Comparison of ENCODE assay signal across 20 cellular contexts in the genomic region with DNA sequence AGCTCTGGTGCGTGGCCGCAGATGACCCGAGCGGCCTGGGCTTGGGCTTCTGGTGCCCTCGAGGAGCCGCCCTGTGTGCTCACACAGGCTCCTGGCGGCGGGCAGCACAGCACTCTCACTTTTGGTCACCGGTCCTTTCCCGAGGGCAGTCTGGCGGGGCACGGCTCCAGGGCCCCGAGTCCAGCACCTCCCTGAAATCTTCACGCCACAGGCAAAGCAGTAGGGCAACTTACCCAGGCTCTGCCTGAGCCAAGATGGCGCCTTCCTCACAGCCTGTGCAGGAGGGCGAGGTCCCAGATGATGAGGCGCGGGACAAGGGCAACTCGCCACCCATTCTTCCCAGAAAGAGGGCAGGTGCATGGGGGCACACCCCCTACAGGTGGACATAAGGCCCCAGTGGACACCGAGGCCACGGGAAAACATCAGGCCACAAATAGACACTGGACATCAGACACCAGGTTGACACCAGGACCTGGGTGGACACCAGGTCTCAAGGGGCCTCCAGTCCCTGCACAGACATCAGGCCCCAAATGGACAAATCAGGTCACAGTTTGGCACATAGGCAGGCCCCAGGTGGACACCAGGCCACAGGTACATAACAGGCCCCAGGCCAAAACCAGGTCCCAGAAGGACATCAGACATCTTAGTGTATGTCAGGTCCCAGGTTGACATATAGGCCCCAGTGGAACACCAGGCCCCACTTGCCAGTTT. TPM values are rescaled to one million over a fixed set of nuclear protein-coding genes. Genes with fewer than 3 reads are reported as not detected.
DNase-seq lines count a peak whose midpoint lies in the region; ATAC-seq and TF ChIP-seq lines count a peak whose summit lies in the region.
"Had no signal": no experiment of that assay in that cellular context is flagged by ENCODE, and none has a peak within 500 bp of the region (broad histone marks: within the 10 kb centered on the region; RNA-seq: fewer than 3 reads in every experiment).

No MANE protein-coding gene starts in this region.

- DNase-seq in right cardiac atrium (no peak), Right ventricle myocardium inferior (ENCODE audit: missing footprints) (no peak), islet precursor cell (peak; percentile 49), osteocyte (ENCODE audit: extremely low spot score, unreplicated experiment) (peak; percentile 77), SKM-1 treated with dmso at 0.1 percent for 144 hours (lab: John Stamatoyannopoulos, UW; ENCODE audit: unreplicated experiment) (no peak), NCI-H345 (lab: John Stamatoyannopoulos, UW) (no peak), MG63 (no peak)
- DNase-seq: ACHN; BE2C; C1 segment of cervical spinal cord; CD4-positive, CD25-positive, alpha-beta regulatory T cell; CD8-positive, alpha-beta memory T cell; COR-L47; DMS 273 treated with DMSO at 0.1 percent for 48 hours; DMS53; DND-41; EL; GOT3; H9 had no signal

- H3K9me3 ChIP-seq in right cardiac atrium (ENCODE audit: control insufficient read depth, low read length) (no peaks in the 10 kb centered on the region), MG63 (no peaks in the 10 kb centered on the region)
- H3K9me3 ChIP-seq: BE2C had no signal

- TF ChIP-seq CTCF in osteocyte (IDR thresholded peaks at IDR 0.05): no peak

- H3K9me3 Mint-ChIP-seq in osteocyte (ENCODE audit: unreplicated experiment): no peaks in the 10 kb centered on the region
- H3K9me3 Mint-ChIP-seq: CD4-positive, CD25-positive, alpha-beta regulatory T cell; CD8-positive, alpha-beta memory T cell; H9 had no signal

- H3K27ac Mint-ChIP-seq in osteocyte (ENCODE audit: unreplicated experiment): no peak overlapping the region
- H3K27ac Mint-ChIP-seq: CD4-positive, CD25-positive, alpha-beta regulatory T cell; H9 had no signal

- ATAC-seq in right cardiac atrium (peak; percentile 25 to 47), Right ventricle myocardium inferior (no peak)
- ATAC-seq: GM12878 had no signal

- H3K36me3 ChIP-seq in MG63: no peaks in the 10 kb centered on the region
- H3K36me3 ChIP-seq: BE2C had no signal

- H3K4me3 Mint-ChIP-seq in osteocyte (ENCODE audit: unreplicated experiment): no peak overlapping the region
- H3K4me3 Mint-ChIP-seq: CD4-positive, CD25-positive, alpha-beta regulatory T cell; CD8-positive, alpha-beta memory T cell; H9 had no signal

- H3K36me3 Mint-ChIP-seq in osteocyte (ENCODE audit: unreplicated experiment): no peaks in the 10 kb centered on the region
- H3K36me3 Mint-ChIP-seq: CD4-positive, CD25-positive, alpha-beta regulatory T cell; CD8-positive, alpha-beta memory T cell had no signal

- H3K4me1 ChIP-seq in right cardiac atrium (ENCODE audit: control insufficient read depth, insufficient read depth, low read length): no peaks in the 10 kb centered on the region
- H3K4me1 ChIP-seq: BE2C had no signal

- WGBS in right cardiac atrium: 96% methylated on average over 21 of the region's 21 CpGs

- peaks cover 15% of the 10 kb centered on the region for H3K27me3 Mint-ChIP-seq in osteocyte (ENCODE audit: unreplicated experiment)

- intact Hi-C loops in right cardiac atrium (cut with DNase I) (no loop called here), Right ventricle myocardium inferior (cut with DNase I) (no loop called here)

- no peak overlapping the region for H3K27ac ChIP-seq in right cardiac atrium (ENCODE audit: low read length)

- no peaks in the 10 kb centered on the region for H3K27me3 ChIP-seq in right cardiac atrium (ENCODE audit: control insufficient read depth, insufficient read depth)
- H3K27me3 ChIP-seq in MG63: no peaks in the 10 kb centered on the region
- H3K27me3 ChIP-seq: BE2C had no signal

- H3K4me1 Mint-ChIP-seq in osteocyte (ENCODE audit: unreplicated experiment): peaks cover 4% of the 10 kb centered on the region
- H3K4me1 Mint-ChIP-seq: CD4-positive, CD25-positive, alpha-beta regulatory T cell; CD8-positive, alpha-beta memory T cell had no signal

- H3K4me3 ChIP-seq in right cardiac atrium (ENCODE audit: low read length) (no peak overlapping the region), MG63 (no peak overlapping the region)
- H3K4me3 ChIP-seq: GM12878 had no signal

RNA-seq across cellular contexts. Expression of a gene that starts 57.6 kb away (rescaled TPM):
- total RNA-seq in right cardiac atrium (100 to 1,000 TPM; 143 to 264 (median 199) TPM), Right ventricle myocardium inferior (120 TPM), osteocyte (103 and 108 TPM in 2 replicates)
- 243 TPM for polyA plus RNA-seq in right cardiac atrium
- 18.9 and 30.7 TPM in 2 replicates for total RNA-seq in MG63 (2014; rRNA removed; shearing (Covaris generic); ENCODE audit: low replicate concordance)
- polyA plus RNA-seq: CD4-positive, CD25-positive, alpha-beta regulatory T cell; CD8-positive, alpha-beta memory T cell had no signal

Comparison
In these comparisons a context has a peak if more than half of its experiments do, and no peak if none do; other contexts are left out.
1. DNase-seq: peak in islet precursor cell (single experiment) and osteocyte (single experiment); none in right cardiac atrium (0 of 3), Right ventricle myocardium inferior (single experiment), SKM-1 treated with dmso at 0.1 percent for 144 hours (single experiment), NCI-H345 (single experiment) and MG63 (single experiment).